In the genomic region with DNA sequence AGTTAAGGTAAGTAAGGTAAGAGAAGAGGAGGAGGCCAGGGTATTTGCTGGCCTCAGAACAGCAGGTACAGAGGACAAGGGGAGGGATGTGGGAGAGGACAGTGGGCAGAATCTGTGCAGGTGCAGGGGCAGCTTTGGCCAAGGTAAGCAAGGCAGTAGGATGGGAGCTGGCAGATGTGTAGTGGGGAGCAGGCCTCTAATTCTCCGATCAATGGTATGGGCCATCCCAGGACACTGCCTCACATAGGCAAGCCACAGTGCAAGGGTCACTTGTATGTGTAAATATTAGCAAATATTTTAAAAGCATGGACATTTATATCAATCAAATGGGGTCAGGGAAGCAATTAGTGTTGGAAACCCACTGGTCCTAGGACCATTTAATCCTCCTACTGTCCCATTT, we compare ENCODE assay signal across 29 cellular contexts.
"Had no signal": no experiment of that assay in that cellular context is flagged by ENCODE, and none has a peak within 500 bp of the region (broad histone marks: within the 10 kb centered on the region; RNA-seq: fewer than 3 reads in every experiment).

No MANE protein-coding gene starts in this region.

- ATAC-seq: activated CD4-positive, alpha-beta T cell treated with anti-CD3 and anti-CD28 coated beads for 36 hours; activated CD8-positive, alpha-beta memory T cell treated with anti-CD3 and anti-CD28 coated beads, Interleukin-2, amount 10 ng/mL, durations not matched to agents 7 days and 5 days; activated CD8-positive, alpha-beta T cell treated with anti-CD3 and anti-CD28 coated beads, Interleukin-2, amount 10 ng/mL, durations not matched to agents 7 days and 5 days; activated naive CD8-positive, alpha-beta T cell treated with anti-CD3 and anti-CD28 coated beads, Interleukin-2, amount 50 U/mL, for 24 hours had no signal

- H3K36me3 ChIP-seq: ascending aorta, cardiac muscle cell had no signal

- H3K4me1 ChIP-seq: ascending aorta had no signal

- H3K4me3 ChIP-seq: ascending aorta, cardiac muscle cell had no signal

- DNase-seq: activated B cell treated with CpG ODN at 0.5 μM for 24 hours; activated CD4-positive, alpha-beta memory T cell treated with anti-CD3 and anti-CD28 coated beads, Interleukin-2, amount 10 ng/mL, durations not matched to agents 7 days and 5 days; activated CD4-positive, alpha-beta T cell treated with anti-CD3 and anti-CD28 coated beads for 1 hour; activated CD4-positive, alpha-beta T cell treated with anti-CD3 and anti-CD28 coated beads for 36 hours; activated CD4-positive, alpha-beta T cell treated with anti-CD3 and anti-CD28 coated beads for 48 hours; activated CD4-positive, alpha-beta T cell treated with anti-CD3 and anti-CD28 coated beads, Interleukin-2, amount 10 ng/mL, durations not matched to agents 7 days and 5 days; activated CD4-positive, alpha-beta T cell treated with anti-CD3 and anti-CD28 coated beads, Interleukin-2, amount 50 U/mL, for 48 hours; activated CD8-positive, alpha-beta memory T cell treated with anti-CD3 and anti-CD28 coated beads for 24 hours; activated CD8-positive, alpha-beta memory T cell treated with anti-CD3 and anti-CD28 coated beads, Interleukin-2, amount 10 ng/mL, durations not matched to agents 7 days and 5 days; activated CD8-positive, alpha-beta memory T cell treated with anti-CD3 and anti-CD28 coated beads, Interleukin-2, amount 50 U/mL, for 48 hours; activated CD8-positive, alpha-beta T cell treated with anti-CD3 and anti-CD28 coated beads, Interleukin-2, amount 10 ng/mL, durations not matched to agents 7 days and 5 days; activated effector memory CD4-positive, alpha-beta T cell treated with Interleukin-2 at 50 U/mL for 16 hours; activated gamma-delta T cell; activated naive CD4-positive, alpha-beta T cell treated with anti-CD3 and anti-CD28 coated beads, Interleukin-2, amount 10 ng/mL, durations not matched to agents 7 days and 5 days; activated naive CD4-positive, alpha-beta T cell treated with Interleukin-2 at 50 U/mL for 16 hours; activated naive CD8-positive, alpha-beta T cell treated with anti-CD3 and anti-CD28 coated beads, Interleukin-2, amount 10 ng/mL, durations not matched to agents 7 days and 5 days; activated naive CD8-positive, alpha-beta T cell treated with anti-CD3 and anti-CD28 coated beads, Interleukin-2, amount 50 U/mL, for 24 hours; activated T-cell treated with anti-CD3 and anti-CD28 coated beads, Interleukin-2, amount 50 U/mL, for 24 hours; activated T-cell treated with anti-CD3 and anti-CD28 coated beads, Interleukin-2, amount 50 U/mL, for 48 hours; amygdala; anterior cingulate cortex; caudate nucleus; cerebellar nuclear complex; T-helper 1 cell; T-helper 2 cell; T-helper 9 cell had no signal

- H3K27me3 ChIP-seq: ascending aorta, cardiac muscle cell had no signal

- H3K27ac ChIP-seq: ascending aorta, cardiac muscle cell, VCaP had no signal

- H3K9me3 ChIP-seq: ascending aorta had no signal
